ENCODE assay signal across 8 cellular contexts in the genomic region with DNA sequence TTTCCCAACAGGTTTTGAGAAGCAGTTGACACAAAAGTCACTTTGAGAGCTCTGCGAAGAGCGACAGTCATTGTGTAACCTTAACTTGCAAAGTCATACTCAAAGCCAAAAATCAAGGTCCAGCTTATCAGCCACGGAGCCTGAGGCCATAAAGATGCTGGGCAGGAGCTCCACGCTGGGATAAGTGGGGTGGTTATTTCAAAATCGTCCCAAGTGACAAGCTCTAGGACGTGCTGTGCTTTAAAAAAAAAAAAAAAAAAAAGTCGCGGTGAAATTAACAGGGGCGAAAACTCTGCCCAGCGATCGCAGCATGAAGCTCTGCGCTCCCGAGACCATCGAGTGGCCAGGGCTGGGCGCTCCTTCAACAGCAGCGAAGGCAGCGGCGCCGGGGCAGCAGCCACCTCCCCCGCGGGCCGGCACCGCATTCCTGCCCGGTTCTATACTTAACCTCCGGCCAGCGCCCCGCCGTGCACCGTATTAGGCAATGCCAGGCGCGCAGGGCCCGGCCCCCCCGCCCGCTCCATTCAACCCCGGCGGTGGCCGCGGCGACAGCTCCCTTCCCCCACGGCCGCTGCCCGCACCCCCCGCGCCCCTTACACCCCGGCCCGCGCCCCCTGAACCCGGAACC. TPM values are rescaled to one million over a fixed set of nuclear protein-coding genes. Genes with fewer than 3 reads are reported as not detected.
DNase-seq lines count a peak whose midpoint lies in the region; ATAC-seq and TF ChIP-seq lines count a peak whose summit lies in the region.

No MANE protein-coding gene starts in this region.

- CTCF ChIA-PET in activated naive CD4-positive, alpha-beta T cell treated with anti-CD3 and anti-CD28 coated beads for 36 hours (lab: Charles Lee) = interaction anchor here (0.6 to 1.8 kb wide), 4 partner anchors 8 to 211 kb away, joined by 3 to 6 read pairs (median 4); no protein-coding TSS in a partner anchor

- TF ChIP-seq EP300 in gastroesophageal sphincter (IDR thresholded peaks at IDR 0.05) = no peak

- ATAC-seq in GM18519 (IDR thresholded peaks at IDR 0.05; ENCODE audit: low FRiP score, unreplicated experiment) (peak; percentile 15), HG02981 (IDR thresholded peaks at IDR 0.05; ENCODE audit: unreplicated experiment) (peak; percentile 41), gastroesophageal sphincter (peak; percentile 90)

- TF ChIP-seq POLR2A in gastroesophageal sphincter (IDR thresholded peaks at IDR 0.05) = no peak

- H3K4me1 Mint-ChIP-seq in activated naive CD4-positive, alpha-beta T cell treated with anti-CD3 and anti-CD28 coated beads for 36 hours (ENCODE audit: low read depth) = peaks cover 3% of the 10 kb centered on the region

- H3K36me3 ChIP-seq in ACC112 (ENCODE audit: insufficient read depth, low read length) = 0 out of 2 replicates have a peak, but pooled peaks cover 3% of the 10 kb centered on the region
- no peaks in the 10 kb centered on the region for H3K36me3 ChIP-seq in gastroesophageal sphincter
- no peaks in the 10 kb centered on the region for H3K36me3 ChIP-seq in neuron (ENCODE audit: insufficient read depth, low read length)
- no peaks in the 10 kb centered on the region for H3K36me3 ChIP-seq in urinary bladder (ENCODE audit: insufficient read depth)

- H3K9me3 ChIP-seq in gastroesophageal sphincter (no peaks in the 10 kb centered on the region), neuron (ENCODE audit: low read length) (no peaks in the 10 kb centered on the region)

- no peaks in the 10 kb centered on the region for H3K36me3 Mint-ChIP-seq in activated naive CD4-positive, alpha-beta T cell treated with anti-CD3 and anti-CD28 coated beads for 36 hours (ENCODE audit: low read depth)

- DNase-seq in OCI-M1 (lab: John Stamatoyannopoulos, UW) = peak; percentile 87
- peak; percentile 22 for DNase-seq in activated naive CD4-positive, alpha-beta T cell treated with anti-CD3 and anti-CD28 coated beads for 36 hours

- intact Hi-C loops in activated naive CD4-positive, alpha-beta T cell treated with anti-CD3 and anti-CD28 coated beads for 36 hours (cut with micrococcal nuclease) = loop anchor here (1.0 to 10.0 kb wide), 5 partner anchors 28 to 782 kb away; a partner anchor contains a TSS

- no peak for TF ChIP-seq CTCF in gastroesophageal sphincter (IDR thresholded peaks at IDR 0.05)

- H3K4me1 ChIP-seq in ACC112 (ENCODE audit: control insufficient read depth, insufficient read depth, low read length, unreplicated experiment) = peaks cover 4% of the 10 kb centered on the region
- H3K4me1 ChIP-seq in gastroesophageal sphincter = peaks cover 0 to 38% (median 0%) of the 10 kb centered on the region in 3 donors
- peaks cover 5% of the 10 kb centered on the region for H3K4me1 ChIP-seq in neuron (ENCODE audit: insufficient read depth, low read length)
- no peaks in the 10 kb centered on the region for H3K4me1 ChIP-seq in urinary bladder (ENCODE audit: insufficient read depth)

- H3K4me3 Mint-ChIP-seq in activated naive CD4-positive, alpha-beta T cell treated with anti-CD3 and anti-CD28 coated beads for 36 hours = peak overlapping the region; percentile 43

- H3K27ac ChIP-seq in ACC112 (ENCODE audit: low read depth, low read length) (peak overlapping the region; percentile 33; the same call in 1 of the 2 replicates), gastroesophageal sphincter (peak overlapping the region; percentile 96 to 99 (median 98)), urinary bladder (ENCODE audit: low read depth) (no peak overlapping the region)

- H2AFZ ChIP-seq in ACC112 (ENCODE audit: low read length, unreplicated experiment) (peak overlapping the region; percentile 90), neuron (ENCODE audit: low read depth, low read length) (peak overlapping the region; percentile 72)

- peaks cover 17% of the 10 kb centered on the region for H3K79me2 ChIP-seq in ACC112 (ENCODE audit: control insufficient read depth, insufficient read depth, low read length, unreplicated experiment)

- WGBS in gastroesophageal sphincter (ENCODE audit: low coverage in 1 of 2), 2 donors = 4 to 5% methylated on average over 26 to 29 of the region's 48 CpGs
- WGBS in urinary bladder = 3% methylated on average over 48 of the region's 48 CpGs

- peaks cover 10% of the 10 kb centered on the region for H3K27me3 Mint-ChIP-seq in activated naive CD4-positive, alpha-beta T cell treated with anti-CD3 and anti-CD28 coated beads for 36 hours (ENCODE audit: low read depth)

- no peaks in the 10 kb centered on the region for H3K9me3 Mint-ChIP-seq in activated naive CD4-positive, alpha-beta T cell treated with anti-CD3 and anti-CD28 coated beads for 36 hours

- H3K4me3 ChIP-seq in ACC112 (ENCODE audit: low read depth, low read length) = peak overlapping the region; percentile 84
- H3K4me3 ChIP-seq in gastroesophageal sphincter = peak overlapping the region; percentile 89 to 96
- peak overlapping the region; percentile 81 for H3K4me3 ChIP-seq in neuron (ENCODE audit: low read length)
- H3K4me3 ChIP-seq in urinary bladder (ENCODE audit: low read depth, low read length) = peak overlapping the region; percentile 83

- H3K27ac Mint-ChIP-seq in activated naive CD4-positive, alpha-beta T cell treated with anti-CD3 and anti-CD28 coated beads for 36 hours = no peak overlapping the region

- H3K27me3 ChIP-seq in ACC112 (ENCODE audit: insufficient read depth, low read length) = no peaks in the 10 kb centered on the region
- peaks cover 5% of the 10 kb centered on the region for H3K27me3 ChIP-seq in gastroesophageal sphincter
- H3K27me3 ChIP-seq in neuron (ENCODE audit: insufficient read depth, low read length) = no peaks in the 10 kb centered on the region

RNA-seq across cellular contexts. Expression of a gene that starts 0.7 kb away (rescaled TPM):
- total RNA-seq in activated naive CD4-positive, alpha-beta T cell treated with anti-CD3 and anti-CD28 coated beads for 36 hours = 1 to 10 TPM in 1 of 2 experiments, under 1 TPM in 1; 0.41 to 1.9 TPM
- total RNA-seq in gastroesophageal sphincter (10 to 100 TPM; 46.7 to 96.7 (median 82.6) TPM), urinary bladder (37.7 TPM)
- 29.0 TPM for polyA plus RNA-seq in urinary bladder

RNA-seq across cellular contexts. Expression of a gene that starts 27.4 kb away (rescaled TPM):
- total RNA-seq in activated naive CD4-positive, alpha-beta T cell treated with anti-CD3 and anti-CD28 coated beads for 36 hours = 10 to 100 TPM; 16.3 to 16.6 TPM
- total RNA-seq in gastroesophageal sphincter (100 to 1,000 TPM in 1 of 4 donors, 10 to 100 TPM in 3; 14.9 to 192 (median 19.2) TPM), urinary bladder (55.0 TPM)
- 12.5 TPM for polyA plus RNA-seq in urinary bladder

Comparison
In these comparisons a context has a peak if more than half of its experiments do, and no peak if none do; other contexts are left out.
1. ATAC-seq: peak in every context shown above with its lines; median percentile 90 in gastroesophageal sphincter; 41 in HG02981; 15 in GM18519.
2. RNA of a gene that starts 0.7 kb away (total RNA-seq): 46.7 to 96.7 TPM in gastroesophageal sphincter and 37.7 TPM in urinary bladder (single experiment); 0.41 to 1.9 TPM in activated naive CD4-positive, alpha-beta T cell treated with anti-CD3 and anti-CD28 coated beads for 36 hours; every median in the first group is over 10 times any median in the second.
3. Peak in every context shown above with its lines, with median percentiles within 50 percentile points of each other: H3K4me3 ChIP-seq.